ENCODE assay signal across 1 cellular context in genomic region chr18:12639990-12640880, GRCh38.
TF ChIP-seq lines count a peak whose summit lies in the region.

No MANE protein-coding gene starts in this region.

TF ChIP-seq in HepG2, 621 proteins besides CTCF, POLR2A, EP300 and RAD21 (continued from another document):
- 0 out of 2 replicates have a peak, but pooled peaks have one; percentile 38 for TF ChIP-seq FOXA1 (IDR thresholded peaks at IDR 0.05)
- 0 out of 2 replicates have a peak, but pooled peaks have one; percentile 17 for TF ChIP-seq FOXA1 (CRISPR knock-in tag; IDR thresholded peaks at IDR 0.05)
- peak; percentile 30; the same call in 1 of the 2 replicates for TF ChIP-seq ZNF607 (CRISPR knock-in tag; IDR thresholded peaks at IDR 0.05; ENCODE audit: borderline replicate concordance)
- TF ChIP-seq ELF3 (CRISPR knock-in tag; IDR thresholded peaks at IDR 0.05): peak; percentile 29; the same call in 1 of the 2 replicates
- TF ChIP-seq HIVEP1 (CRISPR knock-in tag; IDR thresholded peaks at IDR 0.05): no peak
- peak; percentile 47; the same call in 1 of the 2 replicates for TF ChIP-seq GATAD2A (CRISPR knock-in tag; IDR thresholded peaks at IDR 0.05)
